In the genomic region with DNA sequence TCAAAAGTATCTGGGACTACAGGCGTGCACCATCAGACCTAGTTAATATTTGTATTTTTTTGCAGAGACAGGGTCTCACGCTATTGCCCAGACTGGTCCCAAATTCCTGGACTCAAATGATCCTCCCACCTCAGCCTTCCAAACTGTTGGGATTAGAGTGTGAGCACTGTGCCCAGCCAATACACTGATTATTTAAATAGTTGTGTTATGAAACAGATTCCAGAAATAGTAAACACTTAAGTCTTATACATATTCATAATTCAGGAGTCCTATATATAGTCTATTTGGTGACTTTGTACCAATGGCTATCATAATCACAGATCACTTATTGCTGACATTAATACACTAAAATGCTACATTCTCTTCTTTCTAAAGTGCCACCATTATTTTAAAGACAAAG, we compare ENCODE assay signal across 8 cellular contexts.
"Had no signal": no experiment of that assay in that cellular context is flagged by ENCODE, and none has a peak within 500 bp of the region (broad histone marks: within the 10 kb centered on the region; RNA-seq: fewer than 3 reads in every experiment).

No MANE protein-coding gene starts in this region.

- ATAC-seq: HCT116, HepG2 had no signal

- H3K4me1 ChIP-seq: HAP-1 had no signal

- H2AFZ ChIP-seq: GM23248 had no signal

- H3K9me3 ChIP-seq: HAP-1 had no signal

- FAIRE-seq: HepG2 had no signal

- DNase-seq: GM23248, GOT3, H7, HFFc6 had no signal

- H3K9ac ChIP-seq: GM23248 had no signal

- H3K4me3 ChIP-seq: GM23248, HAP-1 had no signal

- H3K27ac ChIP-seq: GM23248, HL-60 had no signal
